ENCODE assay signal across 25 cellular contexts in genomic region chr14:88493392-88494185, GRCh38.
"Had no signal": no experiment of that assay in that cellular context is flagged by ENCODE, and none has a peak within 500 bp of the region (broad histone marks: within the 10 kb centered on the region; RNA-seq: fewer than 3 reads in every experiment).

No MANE protein-coding gene starts in this region.

- H3K27me3 ChIP-seq: sigmoid colon, tibial artery had no signal

- H3K9me3 ChIP-seq: sigmoid colon, tibial artery had no signal

- DNase-seq: activated B cell treated with CpG ODN at 0.5 μM for 24 hours; activated CD4-positive, alpha-beta T cell treated with anti-CD3 and anti-CD28 coated beads for 36 hours; activated CD4-positive, alpha-beta T cell treated with anti-CD3 and anti-CD28 coated beads, Interleukin-2, amount 50 U/mL, for 4 hours; activated CD8-positive, alpha-beta memory T cell treated with anti-CD3 and anti-CD28 coated beads for 24 hours; activated CD8-positive, alpha-beta memory T cell treated with anti-CD3 and anti-CD28 coated beads, Interleukin-2, amount 50 U/mL, for 4 hours; activated naive CD4-positive, alpha-beta T cell; activated naive CD8-positive, alpha-beta T cell treated with anti-CD3 and anti-CD28 coated beads, Interleukin-2, amount 10 ng/mL, durations not matched to agents 7 days and 5 days; activated T-cell treated with anti-CD3 and anti-CD28 coated beads, Interleukin-2, amount 50 U/mL, for 24 hours; amniotic stem cell; effector CD4-positive, alpha-beta T cell; erythroblast; foreskin fibroblast; hippocampal formation; kidney glomerular epithelial cell; mesenchymal stem cell; occipital lobe; posterior cingulate gyrus; sigmoid colon; stimulated activated CD4-positive, alpha-beta T cell treated with anti-CD3 and anti-CD28 coated beads, Interleukin-15, amount 100 ng/mL, for 24 hours; stimulated activated naive CD4-positive, alpha-beta T cell; T1000; tibial artery had no signal

- H3K27ac ChIP-seq: sigmoid colon, tibial artery had no signal

- ATAC-seq: activated CD4-positive, alpha-beta T cell treated with anti-CD3 and anti-CD28 coated beads for 36 hours had no signal

- H3K9me3 Mint-ChIP-seq: activated B cell treated with CpG ODN at 0.5 μM for 24 hours; activated naive CD8-positive, alpha-beta T cell treated with anti-CD3 and anti-CD28 coated beads, Interleukin-2, amount 10 ng/mL, durations not matched to agents 7 days and 5 days; activated T-cell treated with anti-CD3 and anti-CD28 coated beads, Interleukin-2, amount 50 U/mL, for 24 hours; activated T-helper 2 cell treated with anti-CD3 and anti-CD28 coated beads, Interferon-gamma antibody, Interleukin-2, Interleukin-4, amounts not matched to agents 10 μg/mL and 5 μg/mL and 100 μg/mL, durations not matched to agents 14 hours and 24 hours and 36 hours; T-helper 1 cell treated with Interleukin-12 subunit alpha and Interleukin-12 subunit beta and Interleukin-4 antibody, amounts not matched to agents 30 μg/mL and 1 μg/mL, for 36 hours had no signal

- H3K36me3 Mint-ChIP-seq: activated naive CD8-positive, alpha-beta T cell treated with anti-CD3 and anti-CD28 coated beads, Interleukin-2, amount 10 ng/mL, durations not matched to agents 7 days and 5 days had no signal

- H3K4me3 ChIP-seq: sigmoid colon, smooth muscle cell, tibial artery had no signal

- H3K4me1 Mint-ChIP-seq: activated CD4-positive, alpha-beta T cell treated with anti-CD3 and anti-CD28 coated beads for 36 hours had no signal

- H3K27ac Mint-ChIP-seq: activated B cell treated with CpG ODN at 0.5 μM for 24 hours; activated CD4-positive, alpha-beta T cell treated with anti-CD3 and anti-CD28 coated beads for 36 hours; activated naive CD8-positive, alpha-beta T cell treated with anti-CD3 and anti-CD28 coated beads, Interleukin-2, amount 10 ng/mL, durations not matched to agents 7 days and 5 days; activated T-cell treated with anti-CD3 and anti-CD28 coated beads, Interleukin-2, amount 50 U/mL, for 24 hours; activated T-helper 2 cell treated with anti-CD3 and anti-CD28 coated beads, Interferon-gamma antibody, Interleukin-2, Interleukin-4, amounts not matched to agents 10 μg/mL and 5 μg/mL and 100 μg/mL, durations not matched to agents 14 hours and 24 hours and 36 hours; T-helper 1 cell treated with Interleukin-12 subunit alpha and Interleukin-12 subunit beta and Interleukin-4 antibody, amounts not matched to agents 30 μg/mL and 1 μg/mL, for 36 hours had no signal

- H3K4me3 Mint-ChIP-seq: activated B cell treated with CpG ODN at 0.5 μM for 24 hours; activated CD4-positive, alpha-beta T cell treated with anti-CD3 and anti-CD28 coated beads for 36 hours; activated naive CD8-positive, alpha-beta T cell treated with anti-CD3 and anti-CD28 coated beads, Interleukin-2, amount 10 ng/mL, durations not matched to agents 7 days and 5 days; activated T-cell treated with anti-CD3 and anti-CD28 coated beads, Interleukin-2, amount 50 U/mL, for 24 hours; T-helper 1 cell treated with Interleukin-12 subunit alpha and Interleukin-12 subunit beta and Interleukin-4 antibody, amounts not matched to agents 30 μg/mL and 1 μg/mL, for 36 hours had no signal
